8 cellular contexts compared by ENCODE assay signal in genomic region chr11:111777094-111778046, GRCh38. TPM values are rescaled to one million over a fixed set of nuclear protein-coding genes. Genes with fewer than 3 reads are reported as not detected.
DNase-seq lines count a peak whose midpoint lies in the region; ATAC-seq and TF ChIP-seq lines count a peak whose summit lies in the region.

No MANE protein-coding gene starts in this region.

- H3K27me3 Mint-ChIP-seq in activated CD4-positive, alpha-beta T cell treated with anti-CD3 and anti-CD28 coated beads for 36 hours, result no peaks in the 10 kb centered on the region
- peaks cover 1 to 3% (median 2%) of the 10 kb centered on the region in 3 donors for H3K27me3 Mint-ChIP-seq in immature natural killer cell (ENCODE audit: low read depth in 3 of 3)

- intact Hi-C loops in activated CD4-positive, alpha-beta T cell treated with anti-CD3 and anti-CD28 coated beads for 36 hours (cut with DNase I, micrococcal nuclease), result loop anchor here (1.0 to 5.0 kb wide), 6 partner anchors 63 to 323 kb away; partner anchors contain the start of gene SIK2 (in 1 of the 2)
- intact Hi-C loops in body of pancreas (cut with DNase I), result loop anchor here (5.0 kb wide), 1 partner anchor 175 kb away; the partner anchor contains the start of gene SIK2
- intact Hi-C loops in stomach (cut with DNase I; ENCODE audit: low total_unique reads), result no loop called here

- POLR2A ChIA-PET in activated CD4-positive, alpha-beta T cell treated with anti-CD3 and anti-CD28 coated beads for 36 hours (lab: Charles Lee), result no interaction called here

- WGBS in body of pancreas, 2 donors, result 43 to 49% methylated on average over 4 of the region's 4 CpGs
- 55 to 71% (median 57%) methylated on average over 4 of the region's 4 CpGs for WGBS in stomach, 5 donors

- H3K27ac ChIP-seq in body of pancreas, result peak overlapping the region in 2 of 4 donors; percentile 17 to 83
- H3K27ac ChIP-seq in stomach, result peak overlapping the region in 3 of 5 donors; percentile 28 to 73 (median 70)

- H3K27ac Mint-ChIP-seq in activated CD4-positive, alpha-beta T cell treated with anti-CD3 and anti-CD28 coated beads for 36 hours, result no peak overlapping the region
- no peak overlapping the region for H3K27ac Mint-ChIP-seq in immature natural killer cell

- H3K4me1 Mint-ChIP-seq in activated CD4-positive, alpha-beta T cell treated with anti-CD3 and anti-CD28 coated beads for 36 hours, result no peaks in the 10 kb centered on the region
- H3K4me1 Mint-ChIP-seq in immature natural killer cell, result no peaks in the 10 kb centered on the region

- no peak overlapping the region for H3K4me3 Mint-ChIP-seq in activated CD4-positive, alpha-beta T cell treated with anti-CD3 and anti-CD28 coated beads for 36 hours
- no peak overlapping the region for H3K4me3 Mint-ChIP-seq in immature natural killer cell

- peak; percentile 18 for DNase-seq in activated CD4-positive, alpha-beta T cell treated with anti-CD3 and anti-CD28 coated beads for 36 hours
- DNase-seq in activated CD4-positive, alpha-beta T cell treated with anti-CD3 and anti-CD28 coated beads, Interleukin-2, amount 50 U/mL, for 4 hours, result no peak
- DNase-seq in NCI-H82 treated with DMSO at 0.1 percent for 48 hours (lab: John Stamatoyannopoulos, UW; ENCODE audit: unreplicated experiment) (peak; percentile 36), body of pancreas (peak in 3 of 4 donors; percentile 33 to 65 (median 38)), immature natural killer cell (peak; percentile 49 to 63 (median 59)), stomach (no peak)

- H3K9me3 Mint-ChIP-seq in activated CD4-positive, alpha-beta T cell treated with anti-CD3 and anti-CD28 coated beads for 36 hours (ENCODE audit: low read depth), result no peaks in the 10 kb centered on the region
- no peaks in the 10 kb centered on the region for H3K9me3 Mint-ChIP-seq in immature natural killer cell

- H3K27me3 ChIP-seq in body of pancreas, result no peaks in the 10 kb centered on the region
- H3K27me3 ChIP-seq in stomach, result no peaks in the 10 kb centered on the region

- TF ChIP-seq CTCF in body of pancreas (IDR thresholded peaks at IDR 0.05) (peak; percentile 24 to 91 (median 85)), stomach (IDR thresholded peaks at IDR 0.05) (peak in 5 of 7 experiments; percentile 57 to 88 (median 78))

- H3K9me3 ChIP-seq in body of pancreas (no peaks in the 10 kb centered on the region), stomach (no peaks in the 10 kb centered on the region)

- H3K4me1 ChIP-seq in body of pancreas (peaks cover 41% of the 10 kb centered on the region), stomach (peaks cover 10 to 48% (median 22%) of the 10 kb centered on the region in 4 donors)

- peak; percentile 88 for ATAC-seq in activated CD4-positive, alpha-beta T cell treated with anti-CD3 and anti-CD28 coated beads for 36 hours
- ATAC-seq in GM19463 (IDR thresholded peaks at IDR 0.05; ENCODE audit: unreplicated experiment) (peak; percentile 50), HG03571 (IDR thresholded peaks at IDR 0.05; ENCODE audit: unreplicated experiment) (peak; percentile 48), body of pancreas (peak; percentile 69)

- H3K36me3 ChIP-seq in body of pancreas (replicated peaks in 1 of 2; ENCODE audit: insufficient read depth in 1 of 2, low read depth in 2 of 2) (no peaks in the 10 kb centered on the region), stomach (no peaks in the 10 kb centered on the region)

- no peaks in the 10 kb centered on the region for H3K36me3 Mint-ChIP-seq in activated CD4-positive, alpha-beta T cell treated with anti-CD3 and anti-CD28 coated beads for 36 hours (ENCODE audit: low read depth)
- no peaks in the 10 kb centered on the region for H3K36me3 Mint-ChIP-seq in immature natural killer cell

- CTCF ChIA-PET in activated CD4-positive, alpha-beta T cell treated with anti-CD3 and anti-CD28 coated beads for 36 hours (lab: Charles Lee), result interaction anchor here (0.6 to 3.9 kb wide), 34 partner anchors 11 to 331 kb away, joined by 3 to 55 read pairs (median 4); partner anchors contain the start of genes PPP2R1B and SIK2

- H3K4me3 ChIP-seq in body of pancreas, result no peak overlapping the region
- H3K4me3 ChIP-seq in stomach, result no peak overlapping the region

- TF ChIP-seq POLR2A in body of pancreas (IDR thresholded peaks at IDR 0.05) (no peak), stomach (IDR thresholded peaks at IDR 0.05) (no peak)

- TF ChIP-seq EP300 in stomach (IDR thresholded peaks at IDR 0.05), result no peak

RNA-seq across cellular contexts. Expression of gene PPP2R1B, which starts 11.2 kb away (rescaled TPM):
- 10 to 100 TPM; 39.1 to 53.9 TPM for total RNA-seq in activated CD4-positive, alpha-beta T cell treated with anti-CD3 and anti-CD28 coated beads for 36 hours
- total RNA-seq in body of pancreas (10 to 100 TPM; 24.7 to 41.5 TPM), stomach (10 to 100 TPM in 4 of 5 donors, 1 to 10 TPM in 1; 5.5 to 71.2 (median 41.1) TPM)
- polyA plus RNA-seq in immature natural killer cell (10 to 100 TPM; 12.0 to 20.3 (median 13.4) TPM), stomach (10 to 100 TPM in 2 of 3 donors, 1 to 10 TPM in 1; 9.6 to 15.3 (median 13.3) TPM)

Comparison
In these comparisons a context has a peak if more than half of its experiments do, and no peak if none do; other contexts are left out.
1. DNase-seq: peak in activated CD4-positive, alpha-beta T cell treated with anti-CD3 and anti-CD28 coated beads for 36 hours (single experiment), NCI-H82 treated with DMSO at 0.1 percent for 48 hours (single experiment), body of pancreas (3 of 4) and immature natural killer cell (3 of 3); none in activated CD4-positive, alpha-beta T cell treated with anti-CD3 and anti-CD28 coated beads, Interleukin-2, amount 50 U/mL, for 4 hours (0 of 2) and stomach (single experiment).
2. Peak in every context shown above with its lines, with median percentiles within 50 percentile points of each other: ATAC-seq.